Comparison of ENCODE assay signal across 1 cellular context in the genomic region with DNA sequence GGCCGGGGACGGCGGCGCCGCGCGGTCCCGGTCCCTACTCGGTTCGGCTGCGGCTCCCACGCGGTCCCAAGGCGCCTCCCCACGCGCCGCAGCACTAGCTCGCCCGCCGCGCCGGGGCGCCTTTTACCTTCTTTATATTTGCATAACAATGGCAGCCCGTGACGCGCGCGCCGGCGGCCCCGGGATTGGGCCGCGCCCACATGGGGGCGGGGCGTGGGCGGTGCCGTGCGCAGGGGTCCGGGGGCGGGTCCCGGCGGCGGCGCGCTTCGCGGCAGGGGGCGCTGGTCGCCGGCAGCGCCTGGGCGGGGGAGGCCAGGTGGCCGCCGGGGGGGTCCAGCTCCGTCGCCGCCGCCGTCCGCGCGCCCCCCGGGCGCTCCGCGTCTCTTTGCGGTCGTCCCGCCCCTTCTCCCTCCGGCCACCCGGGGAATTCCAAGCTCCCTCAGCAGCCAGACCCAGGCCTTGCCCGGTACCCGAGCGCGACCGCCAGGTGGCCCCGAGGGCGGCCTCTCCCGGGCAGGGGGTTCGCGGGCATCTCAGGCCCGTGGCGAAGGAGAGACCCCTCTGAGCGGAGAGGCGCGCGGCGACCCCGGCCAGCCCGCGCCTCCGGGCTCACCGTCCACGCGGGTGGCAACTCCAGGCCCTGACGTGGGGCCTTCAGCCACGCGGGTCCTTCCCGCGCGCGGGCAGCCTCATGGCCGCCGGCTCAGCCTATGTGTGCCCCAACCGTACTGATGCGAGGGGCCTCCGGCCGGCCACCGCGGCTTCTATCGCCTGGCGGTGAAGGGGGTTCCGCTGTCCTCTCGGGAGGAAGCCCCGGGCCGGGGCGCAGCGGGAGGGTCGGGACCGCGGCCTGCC.
TF ChIP-seq lines count a peak whose summit lies in the region.

A gene with protein sequence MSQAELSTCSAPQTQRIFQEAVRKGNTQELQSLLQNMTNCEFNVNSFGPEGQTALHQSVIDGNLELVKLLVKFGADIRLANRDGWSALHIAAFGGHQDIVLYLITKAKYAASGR (minus strand): TSS at position 96 of the 855 bp plus-strand sequence. CDS start 343 bp downstream, outside the sequence.

TF ChIP-seq in SK-N-SH, 30 proteins besides CTCF, POLR2A, EP300 and RAD21:
- TF ChIP-seq SMC3 (IDR thresholded peaks at IDR 0.05; ENCODE audit: low read depth, low read length) (no peak; the same call in 1 of the 2 replicates), GATA2 (CRISPR knock-in tag; IDR thresholded peaks at IDR 0.05) (no peak), FOXJ3 (CRISPR knock-in tag; IDR thresholded peaks at IDR 0.05) (no peak), POLR2AphosphoS5 (IDR thresholded peaks at IDR 0.05; ENCODE audit: low read depth, low read length) (0 out of 2 replicates have a peak, but pooled peaks have one; percentile 41), NRF1 (IDR thresholded peaks at IDR 0.05; ENCODE audit: low read depth, low read length) (peak; percentile 56), TCF12 (IDR thresholded peaks at IDR 0.05) (no peak), GABPA (IDR thresholded peaks at IDR 0.05; ENCODE audit: low read depth) (no peak), RFX5 (IDR thresholded peaks at IDR 0.05; ENCODE audit: low read length) (peak; percentile 91), RCOR1 (IDR thresholded peaks at IDR 0.05; ENCODE audit: low read length) (no peak), MXI1 (IDR thresholded peaks at IDR 0.05; ENCODE audit: low read depth, low read length) (0 out of 2 replicates have a peak, but pooled peaks have one; percentile 34), EZH2phosphoT487 (IDR thresholded peaks at IDR 0.05; ENCODE audit: borderline replicate concordance, low read depth) (no peak), ZBTB33 (IDR thresholded peaks at IDR 0.05; ENCODE audit: borderline replicate concordance, low read depth) (no peak), FOSL2 (IDR thresholded peaks at IDR 0.05; ENCODE audit: borderline replicate concordance, low read depth) (no peak)
- TF ChIP-seq, protein P1, sequence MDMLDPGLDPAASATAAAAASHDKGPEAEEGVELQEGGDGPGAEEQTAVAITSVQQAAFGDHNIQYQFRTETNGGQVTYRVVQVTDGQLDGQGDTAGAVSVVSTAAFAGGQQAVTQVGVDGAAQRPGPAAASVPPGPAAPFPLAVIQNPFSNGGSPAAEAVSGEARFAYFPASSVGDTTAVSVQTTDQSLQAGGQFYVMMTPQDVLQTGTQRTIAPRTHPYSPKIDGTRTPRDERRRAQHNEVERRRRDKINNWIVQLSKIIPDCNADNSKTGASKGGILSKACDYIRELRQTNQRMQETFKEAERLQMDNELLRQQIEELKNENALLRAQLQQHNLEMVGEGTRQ (IDR thresholded peaks at IDR 0.05; ENCODE audit: borderline replicate concordance, low read depth, low read length), result no peak
TF ChIP-seq in SK-N-SH: peak in this region for 4.
